ENCODE assay signal across 9 cellular contexts in the genomic region with DNA sequence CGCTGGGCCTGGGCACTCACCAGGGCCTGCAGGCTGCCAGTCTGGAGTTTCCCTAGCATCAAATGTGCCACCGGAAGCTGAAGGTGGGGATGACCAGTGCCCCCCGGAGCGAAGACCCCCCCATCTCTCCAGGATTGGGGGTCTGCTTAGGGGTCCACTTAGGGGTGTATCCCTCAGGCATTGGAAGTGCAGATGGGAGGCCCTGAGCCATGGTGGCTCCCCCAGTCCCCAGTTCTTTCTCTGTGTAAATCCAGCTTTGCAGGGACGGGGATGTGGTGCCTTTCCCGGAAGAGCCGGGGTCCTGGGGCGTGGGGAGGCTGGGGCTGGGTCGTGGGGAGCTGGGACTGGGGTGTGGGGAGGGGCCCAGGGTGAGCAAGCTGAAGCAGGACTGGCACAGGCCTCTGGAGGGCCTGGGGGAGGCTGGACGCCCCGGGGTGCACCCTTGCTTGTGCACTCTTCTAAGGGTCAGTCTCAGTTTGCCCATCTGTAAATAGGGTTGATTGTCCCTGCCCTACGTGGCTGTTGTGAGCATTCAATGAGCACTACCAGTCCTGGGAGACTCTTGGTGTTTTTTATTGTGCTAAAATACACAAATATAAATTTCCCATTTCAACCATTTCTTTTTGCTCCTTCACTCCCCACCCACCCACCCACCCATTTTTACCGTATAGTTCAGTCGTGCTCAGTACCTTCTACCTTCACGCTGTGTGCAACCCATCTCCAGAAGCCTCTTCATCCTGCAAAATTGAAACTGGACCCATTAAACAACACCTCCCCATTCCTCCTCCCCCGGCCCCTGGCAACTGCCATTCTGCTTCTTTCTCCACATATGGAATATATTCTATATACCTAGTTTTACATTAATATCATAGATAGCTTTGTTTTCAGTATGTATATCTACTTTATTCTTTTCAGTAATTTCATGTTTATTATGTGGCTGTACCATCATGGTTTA. TPM values are rescaled to one million over a fixed set of nuclear protein-coding genes. Genes with fewer than 3 reads are reported as not detected.
A peak's percentile ranks its signal among the peaks of the same experiment; 100 is the strongest.
DNase-seq lines count a peak whose midpoint lies in the region; ATAC-seq and TF ChIP-seq lines count a peak whose summit lies in the region.
"Had no signal": no experiment of that assay in that cellular context is flagged by ENCODE, and none has a peak within 500 bp of the region (broad histone marks: within the 10 kb centered on the region; RNA-seq: fewer than 3 reads in every experiment).

No MANE protein-coding gene starts in this region.

- H4K20me1 ChIP-seq in DND-41 (ENCODE audit: insufficient read depth, low read length) (no peaks in the 10 kb centered on the region), hepatocyte (ENCODE audit: insufficient read depth, poor library complexity, severe bottlenecking) (no peaks in the 10 kb centered on the region)

- H3K9ac ChIP-seq in DND-41 (ENCODE audit: low read depth, low read length): no peak overlapping the region
- no peak overlapping the region for H3K9ac ChIP-seq in rectal smooth muscle tissue (ENCODE audit: low read length)

- H3K27ac ChIP-seq in DND-41 (ENCODE audit: low read length) (peak overlapping the region; percentile 61), VCaP (peak overlapping the region; percentile 59; the same call in 1 of the 2 replicates), hepatocyte (peak overlapping the region; percentile 3), rectal smooth muscle tissue (ENCODE audit: low read depth, low read length) (no peak overlapping the region)

- H3K36me3 ChIP-seq in DND-41 (ENCODE audit: insufficient read depth, low read length) (no peaks in the 10 kb centered on the region), hepatocyte (replicated peaks; ENCODE audit: insufficient read depth, low read depth) (no peaks in the 10 kb centered on the region), rectal smooth muscle tissue (ENCODE audit: control insufficient read depth, insufficient read depth, low read length) (no peaks in the 10 kb centered on the region)

- H3K9me2 ChIP-seq in hepatocyte (replicated peaks; ENCODE audit: insufficient read depth): no peaks in the 10 kb centered on the region

- H3K27me3 ChIP-seq in DND-41 (ENCODE audit: insufficient read depth, low read length, poor library complexity): no peaks in the 10 kb centered on the region
- peaks cover 34% of the 10 kb centered on the region for H3K27me3 ChIP-seq in hepatocyte
- peaks cover 3% of the 10 kb centered on the region for H3K27me3 ChIP-seq in rectal smooth muscle tissue (ENCODE audit: control insufficient read depth, insufficient read depth, low read length)

- DNase-seq in DND-41 (no peak), hepatocyte (ENCODE audit: low spot score) (no peak), cerebellum (ENCODE audit: low spot score) (no peak), T-helper 2 cell (no peak)
- DNase-seq: NCI-H510A had no signal

- H3K9me3 ChIP-seq in DND-41 (ENCODE audit: insufficient read depth, low read length, severe bottlenecking) (no peaks in the 10 kb centered on the region), hepatocyte (ENCODE audit: low read depth) (no peaks in the 10 kb centered on the region)

- H3K4me3 ChIP-seq in DND-41 (ENCODE audit: low read depth in 1 of 2, low read length in 2 of 2): no peak overlapping the region
- H3K4me3 ChIP-seq in hepatocyte: peak overlapping the region; percentile 76
- peak overlapping the region; percentile 57 for H3K4me3 ChIP-seq in rectal smooth muscle tissue (ENCODE audit: low read length)

- H3K79me2 ChIP-seq in DND-41 (ENCODE audit: insufficient read depth, low read length): no peaks in the 10 kb centered on the region
- no peaks in the 10 kb centered on the region for H3K79me2 ChIP-seq in hepatocyte

- H2AFZ ChIP-seq in DND-41 (ENCODE audit: low read depth, low read length): no peak overlapping the region
- H2AFZ ChIP-seq in hepatocyte: peak overlapping the region; percentile 92

- peaks cover 32% of the 10 kb centered on the region for H3K4me1 ChIP-seq in DND-41 (ENCODE audit: insufficient read depth, low read length)
- H3K4me1 ChIP-seq in hepatocyte (ENCODE audit: insufficient read depth): peaks cover 17% of the 10 kb centered on the region
- no peaks in the 10 kb centered on the region for H3K4me1 ChIP-seq in rectal smooth muscle tissue (ENCODE audit: control insufficient read depth, insufficient read depth, low read length)

- no peak for ATAC-seq in DND-41 (ENCODE audit: insufficient read depth, low read depth)
- no peak for ATAC-seq in HG03039 (IDR thresholded peaks at IDR 0.05; ENCODE audit: unreplicated experiment)
- ATAC-seq in GM19035 (IDR thresholded peaks at IDR 0.05; ENCODE audit: unreplicated experiment): no peak

- no peak for TF ChIP-seq CTCF in DND-41 (IDR thresholded peaks at IDR 0.05; ENCODE audit: borderline replicate concordance, extremely low read depth, low read length, poor library complexity, severe bottlenecking)
- no peak for TF ChIP-seq CTCF in VCaP (conservative IDR thresholded peaks at IDR 0.05)
- TF ChIP-seq CTCF in hepatocyte (IDR thresholded peaks at IDR 0.05; ENCODE audit: poor library complexity): no peak

- H3K4me2 ChIP-seq in DND-41 (ENCODE audit: insufficient read depth, low read length) (no peak overlapping the region), hepatocyte (peak overlapping the region; percentile 98)

- 83% methylated on average over 16 of the region's 16 CpGs for WGBS in hepatocyte (ENCODE audit: low lambda C conversion rate, missing lambda C conversion rate)

RNA-seq across cellular contexts. Expression of gene TBC1D3B, which starts 7.7 kb away (rescaled TPM):
- total RNA-seq in hepatocyte: 2.0 TPM in 1 of 2 replicates, not detected in the other
- 4.7 and 7.8 TPM in 2 replicates for polyA plus RNA-seq in hepatocyte
- total RNA-seq in cerebellum: 3.3 TPM

RNA-seq across cellular contexts. Expression of gene CCL3L1, which starts 12.5 kb away (rescaled TPM):
- total RNA-seq in hepatocyte (4.6 and 5.7 TPM in 2 replicates), cerebellum (2.8 TPM)
- 7.1 and 9.6 TPM in 2 replicates for polyA plus RNA-seq in hepatocyte

RNA-seq across cellular contexts. Expression of gene CCL4L2, which starts 26.8 kb away (rescaled TPM):
- total RNA-seq in hepatocyte: 12.2 and 12.8 TPM in 2 replicates
- 20.8 and 78.8 TPM in 2 replicates for polyA plus RNA-seq in hepatocyte
- total RNA-seq in cerebellum: 7.0 TPM

Comparison
In these comparisons a context has a peak if more than half of its experiments do, and no peak if none do; other contexts are left out.
1. H3K4me3 ChIP-seq: peak in hepatocyte (single experiment) and rectal smooth muscle tissue (single experiment); none in DND-41 (0 of 2).